ENCODE assay signal across 22 cellular contexts in genomic region chr9:37040508-37041127, GRCh38. TPM values are rescaled to one million over a fixed set of nuclear protein-coding genes. Genes with fewer than 3 reads are reported as not detected.
DNase-seq lines count a peak whose midpoint lies in the region; FAIRE-seq and TF ChIP-seq lines count a peak whose summit lies in the region.
"Had no signal": no experiment of that assay in that cellular context is flagged by ENCODE, and none has a peak within 500 bp of the region (broad histone marks: within the 10 kb centered on the region; RNA-seq: fewer than 3 reads in every experiment).

No MANE protein-coding gene starts in this region.

- no peak for TF ChIP-seq POLR2A in H1 (IDR thresholded peaks at IDR 0.05; ENCODE audit: control extremely low read depth in 1 of 2, low read depth in 2 of 2, low read length in 2 of 2)
- no peak for TF ChIP-seq POLR2A in ovary (IDR thresholded peaks at IDR 0.05)

- no peaks in the 10 kb centered on the region for H3K79me1 ChIP-seq in H1 (ENCODE audit: low read depth, low read length)
- no peaks in the 10 kb centered on the region for H3K79me1 ChIP-seq in neuronal stem cell (ENCODE audit: low read depth, low read length)

- no peaks in the 10 kb centered on the region for H3K79me2 ChIP-seq in Loucy (ENCODE audit: insufficient read depth, low read length)
- no peaks in the 10 kb centered on the region for H3K79me2 ChIP-seq in H1 (ENCODE audit: control insufficient read depth in 1 of 2, insufficient read depth in 2 of 2, low read length in 2 of 2)
- H3K79me2 ChIP-seq in PC-9 (ENCODE audit: low read depth): no peaks in the 10 kb centered on the region

- no peak overlapping the region for H4K5ac ChIP-seq in H1 (ENCODE audit: insufficient read length, low read depth, low read length)

- intact Hi-C loops in ovary (cut with DNase I) (no loop called here), left ventricle myocardium inferior (cut with micrococcal nuclease) (no loop called here), PC-9 (cut with micrococcal nuclease; ENCODE audit: unreplicated experiment) (no loop called here)

- no peak overlapping the region for H3K14ac ChIP-seq in H1 (ENCODE audit: insufficient read length)
- H3K14ac ChIP-seq in neuronal stem cell (ENCODE audit: low read length): no peak overlapping the region

- H3K4me1 ChIP-seq in Loucy (ENCODE audit: insufficient read depth, low read length, poor library complexity, severe bottlenecking): peaks cover 28% of the 10 kb centered on the region
- H3K4me1 ChIP-seq in H1 (replicated peaks in 1 of 4; ENCODE audit: control insufficient read depth in 3 of 4, insufficient read depth in 4 of 4, low read length in 3 of 4): peaks cover 9 to 16% (median 11%) of the 10 kb centered on the region in 4 experiments; a peak in 6 of 7 replicates
- peaks cover 11 to 17% of the 10 kb centered on the region in 2 donors for H3K4me1 ChIP-seq in neuronal stem cell (ENCODE audit: control insufficient read depth in 2 of 2, insufficient read depth in 1 of 2, low read depth in 1 of 2, low read length in 2 of 2)
- H3K4me1 ChIP-seq in ovary (ENCODE audit: insufficient read depth): peaks cover 9% of the 10 kb centered on the region
- peaks cover 27% of the 10 kb centered on the region for H3K4me1 ChIP-seq in left ventricle myocardium inferior
- H3K4me1 ChIP-seq in PC-9 (replicated peaks; ENCODE audit: insufficient read depth): no peaks in the 10 kb centered on the region

- H3K4me3 ChIP-seq in Loucy (ENCODE audit: low read length, poor library complexity, severe bottlenecking) (peak overlapping the region; percentile 29), H1 (ENCODE audit: extremely low read depth in 1 of 4, insufficient read depth in 2 of 4, low read depth in 3 of 4, low read length in 4 of 4) (no peak overlapping the region), neuronal stem cell (ENCODE audit: low read length in 2 of 2) (no peak overlapping the region), ovary (no peak overlapping the region), left ventricle myocardium inferior (no peak overlapping the region), PC-9 (no peak overlapping the region)
- H3K4me3 ChIP-seq: A549, GM12878, Peyer's patch, SJSA1 had no signal

- peaks cover 21% of the 10 kb centered on the region for H3K23me2 ChIP-seq in H1 (ENCODE audit: low read depth, low read length)

- no peak overlapping the region for H4K91ac ChIP-seq in H1 (replicated peaks; ENCODE audit: insufficient read length, low read length)
- H4K91ac ChIP-seq in neuronal stem cell (ENCODE audit: low read depth, low read length, poor library complexity): no peak overlapping the region

- no peak overlapping the region for H3K56ac ChIP-seq in H1 (replicated peaks; ENCODE audit: insufficient read length, low read depth, low read length)

- H3K23ac ChIP-seq in H1 (ENCODE audit: insufficient read length) (no peak overlapping the region), neuronal stem cell (ENCODE audit: low read depth, low read length, poor library complexity) (no peak overlapping the region)

- no peak overlapping the region for H3K18ac ChIP-seq in H1 (ENCODE audit: extremely low read depth, low read length)
- no peak overlapping the region for H3K18ac ChIP-seq in neuronal stem cell (ENCODE audit: low read length)

- TF ChIP-seq EP300 in H1 (IDR thresholded peaks at IDR 0.05; ENCODE audit: borderline replicate concordance in 1 of 2, low read depth in 2 of 2, low read length in 2 of 2) (no peak), ovary (IDR thresholded peaks at IDR 0.05) (no peak)

- H4K8ac ChIP-seq in H1 (ENCODE audit: extremely low read depth, insufficient read depth, low read length) (no peak overlapping the region), neuronal stem cell (ENCODE audit: low read depth, low read length) (no peak overlapping the region)

- H2BK20ac ChIP-seq in H1 (ENCODE audit: low read length): no peak overlapping the region; the same call in 1 of the 2 replicates

- H3K4ac ChIP-seq in H1 (replicated peaks; ENCODE audit: insufficient read length, low read depth, low read length) (no peak overlapping the region), neuronal stem cell (ENCODE audit: low read length) (no peak overlapping the region)

- no peak overlapping the region; the same call in 1 of the 2 replicates for H2BK15ac ChIP-seq in H1 (ENCODE audit: low read length)
- H2BK15ac ChIP-seq in neuronal stem cell (ENCODE audit: low read length): no peak overlapping the region

- H2BK12ac ChIP-seq in H1 (ENCODE audit: low read depth, low read length) (no peak overlapping the region; the same call in 1 of the 2 replicates), neuronal stem cell (ENCODE audit: low read length) (no peak overlapping the region)

- TF ChIP-seq RAD21 in H1 (IDR thresholded peaks at IDR 0.05 in 1 of 2, conservative IDR thresholded peaks at IDR 0.05 in 1 of 2; ENCODE audit: low read depth in 2 of 2, low read length in 2 of 2): no peak

- H2BK120ac ChIP-seq in H1 (replicated peaks; ENCODE audit: low read depth, low read length) (no peak overlapping the region), neuronal stem cell (ENCODE audit: low read depth, low read length) (no peak overlapping the region)

- no peak; the same call in 1 of the 2 replicates for TF ChIP-seq CTCF in Loucy (conservative IDR thresholded peaks at IDR 0.05; ENCODE audit: low read length)
- TF ChIP-seq CTCF in H1 (IDR thresholded peaks at IDR 0.05; ENCODE audit: control extremely low read depth in 1 of 3, insufficient read depth in 1 of 3, low read depth in 1 of 3, low read length in 3 of 3): peak in 1 of 3 experiments; percentile 18; a peak in 1 of 4 replicates
- TF ChIP-seq CTCF in ovary (IDR thresholded peaks at IDR 0.05): no peak
- no peak for TF ChIP-seq CTCF in left ventricle myocardium inferior (IDR thresholded peaks at IDR 0.05; ENCODE audit: borderline replicate concordance)
- TF ChIP-seq CTCF in PC-9 (conservative IDR thresholded peaks at IDR 0.05): no peak

- H3K27ac ChIP-seq in H1 (ENCODE audit: low read depth, low read length) (no peak overlapping the region), neuronal stem cell (replicated peaks; ENCODE audit: low read length) (no peak overlapping the region), ovary (no peak overlapping the region), left ventricle myocardium inferior (replicated peaks) (no peak overlapping the region), PC-9 (no peak overlapping the region)
- H3K27ac ChIP-seq: A549, C4-2B, Peyer's patch, SJSA1 had no signal

- H3K9ac ChIP-seq in Loucy (ENCODE audit: low read depth, low read length, poor library complexity, severe bottlenecking): no peak overlapping the region
- no peak overlapping the region for H3K9ac ChIP-seq in H1 (replicated peaks in 1 of 4; ENCODE audit: extremely low read depth in 1 of 4, low read depth in 3 of 4, low read length in 3 of 4)
- H3K9ac ChIP-seq in neuronal stem cell (ENCODE audit: low read depth, low read length, poor library complexity): no peak overlapping the region

- H3K9me3 ChIP-seq in Loucy (ENCODE audit: insufficient read depth, low read depth, low read length) (no peaks in the 10 kb centered on the region), H1 (ENCODE audit: insufficient read depth in 2 of 2, low read depth in 1 of 2, low read length in 1 of 2) (no peaks in the 10 kb centered on the region), neuronal stem cell (replicated peaks in 1 of 2; ENCODE audit: control insufficient read depth in 2 of 2, insufficient read depth in 1 of 2, low read depth in 1 of 2, low read length in 2 of 2) (peaks cover 0 to 5% of the 10 kb centered on the region in 2 donors), ovary (no peaks in the 10 kb centered on the region), left ventricle myocardium inferior (replicated peaks) (no peaks in the 10 kb centered on the region), PC-9 (ENCODE audit: insufficient read depth, low read depth) (no peaks in the 10 kb centered on the region)
- H3K9me3 ChIP-seq: A549, Peyer's patch had no signal

- H3F3A ChIP-seq in Loucy (ENCODE audit: low read depth): no peaks in the 10 kb centered on the region
- no peaks in the 10 kb centered on the region for H3F3A ChIP-seq in PC-9 (ENCODE audit: insufficient read depth, low read depth)

- peak; percentile 34 for DNase-seq in ELF-1 (ENCODE audit: low read depth, low spot score)
- DNase-seq in H1 (ENCODE audit: low read depth in 1 of 2, low spot score in 2 of 2): no peak
- no peak for DNase-seq in neuronal stem cell (ENCODE audit: low spot score)
- no peak for DNase-seq in ovary
- no peak for DNase-seq in DMS 273 (lab: John Stamatoyannopoulos, UW; ENCODE audit: unreplicated experiment)
- DNase-seq in left ventricle myocardium inferior: no peak
- no peak for DNase-seq in PC-9
- DNase-seq: COR-L47, GOT3, KG1, MV-4-11, NCI-H1417 treated with DMSO at 0.1 percent for 48 hours, NCI-H187 treated with DMSO at 0.1 percent for 48 hours, NCI-H226, Peyer's patch, SW 1271 had no signal

- H2AK5ac ChIP-seq in H1 (ENCODE audit: low read depth, low read length) (no peak overlapping the region), neuronal stem cell (ENCODE audit: low read depth, low read length) (no peak overlapping the region)

- POLR2A ChIA-PET in H1 (lab: Charles Lee; ENCODE audit: partially characterized antibody): no interaction called here
- POLR2A ChIA-PET in PC-9 (lab: Charles Lee; ENCODE audit: unreplicated experiment): no interaction called here

- H2BK5ac ChIP-seq in H1 (ENCODE audit: low read depth, low read length) (no peak overlapping the region), neuronal stem cell (ENCODE audit: low read length) (no peak overlapping the region)

- H4K20me1 ChIP-seq in Loucy (ENCODE audit: insufficient read depth, low read length, poor library complexity, severe bottlenecking): no peaks in the 10 kb centered on the region
- H4K20me1 ChIP-seq in H1 (replicated peaks in 1 of 2; ENCODE audit: control insufficient read depth in 1 of 2, insufficient read depth in 2 of 2, low read length in 2 of 2): peaks cover 0 to 1% of the 10 kb centered on the region in 2 experiments
- H4K20me1 ChIP-seq in PC-9 (ENCODE audit: insufficient read depth): no peaks in the 10 kb centered on the region

- no peak for FAIRE-seq in H1 (lab: Jason Lieb, UNC)
- FAIRE-seq: A549, GM12878, GM19239 had no signal

- peak overlapping the region; percentile 53 for H2AFZ ChIP-seq in Loucy (ENCODE audit: low read length)
- H2AFZ ChIP-seq in H1 (ENCODE audit: low read length): no peak overlapping the region
- H2AFZ ChIP-seq in neuronal stem cell (ENCODE audit: low read length): peak overlapping the region; percentile 14
- no peak overlapping the region for H2AFZ ChIP-seq in PC-9

- peak overlapping the region; percentile 52 for H3K4me2 ChIP-seq in Loucy (ENCODE audit: low read depth, low read length, poor library complexity, severe bottlenecking)
- H3K4me2 ChIP-seq in H1 (ENCODE audit: insufficient read depth in 1 of 2, low read depth in 2 of 2, low read length in 2 of 2): no peak overlapping the region
- no peak overlapping the region for H3K4me2 ChIP-seq in neuronal stem cell (ENCODE audit: insufficient read depth, low read length, poor library complexity, severe bottlenecking)
- no peak overlapping the region for H3K4me2 ChIP-seq in PC-9
- H3K4me2 ChIP-seq: A549 had no signal

- H3K9me2 ChIP-seq in Loucy (replicated peaks; ENCODE audit: low read depth, low read length) (no peaks in the 10 kb centered on the region), PC-9 (ENCODE audit: insufficient read depth) (no peaks in the 10 kb centered on the region)

- no TSS peak for BruUV-seq in PC-9 (replicated peaks; lab: Mats Ljungman, UMichigan)

- CTCF ChIA-PET in H1 (lab: Charles Lee; ENCODE audit: partially characterized antibody): interaction anchor here (0.7 to 1.1 kb wide), 3 partner anchors 20 to 177 kb away, joined by 3 to 4 read pairs (median 3); no protein-coding TSS in a partner anchor
- CTCF ChIA-PET in PC-9 (lab: Charles Lee): no interaction called here

- WGBS in H1 (ENCODE audit: extremely low coverage in 1 of 2, insufficient coverage in 1 of 2, insufficient read length in 1 of 2, insufficient replicate concordance in 2 of 2, low coverage in 1 of 2, low lambda C conversion rate in 2 of 2, missing lambda C conversion rate in 1 of 2), 2 experiments: 57% methylated on average over 8 of the region's 8 CpGs; no CpG with 5 or more reads in 1 of the 2 experiments
- no CpG with 5 or more reads among the region's 8 CpGs for WGBS in neuronal stem cell (ENCODE audit: extremely low coverage in 2 of 2, insufficient read length in 2 of 2, insufficient replicate concordance in 1 of 2), 2 donors
- 62 to 67% (median 66%) methylated on average over 8 of the region's 8 CpGs for WGBS in ovary, 3 donors

- H3K36me3 ChIP-seq in Loucy (ENCODE audit: insufficient read depth, low read length) (no peaks in the 10 kb centered on the region), H1 (ENCODE audit: control insufficient read depth in 2 of 4, insufficient read depth in 4 of 4, low read length in 3 of 4) (no peaks in the 10 kb centered on the region), neuronal stem cell (replicated peaks in 1 of 2; ENCODE audit: control insufficient read depth in 2 of 2, insufficient read depth in 2 of 2, low read length in 2 of 2) (no peaks in the 10 kb centered on the region), ovary (no peaks in the 10 kb centered on the region), left ventricle myocardium inferior (no peaks in the 10 kb centered on the region), PC-9 (ENCODE audit: low read depth) (no peaks in the 10 kb centered on the region)
- H3K36me3 ChIP-seq: Peyer's patch, SJSA1 had no signal

- H3K27me3 ChIP-seq in Loucy (ENCODE audit: insufficient read depth, low read length, poor library complexity, severe bottlenecking) (no peaks in the 10 kb centered on the region), H1 (replicated peaks in 1 of 4; ENCODE audit: control insufficient read depth in 3 of 4, extremely low read depth in 1 of 4, insufficient read depth in 3 of 4, low read length in 3 of 4) (peaks cover 31 to 45% (median 44%) of the 10 kb centered on the region in 4 experiments), neuronal stem cell (ENCODE audit: control insufficient read depth in 3 of 3, insufficient read depth in 3 of 3, low read depth in 1 of 3, low read length in 3 of 3) (peaks cover 0 to 48% (median 14%) of the 10 kb centered on the region in 3 experiments), ovary (no peaks in the 10 kb centered on the region), left ventricle myocardium inferior (ENCODE audit: low read depth) (peaks cover 100% of the 10 kb centered on the region), PC-9 (ENCODE audit: insufficient read depth, low read depth) (peaks cover 18% of the 10 kb centered on the region)

RNA-seq across cellular contexts. Expression of gene PAX5, which starts 6.5 kb away (rescaled TPM):
- 0.13 and 0.43 TPM in 2 replicates for total RNA-seq in H1 (2021; fragmentation: NEBNext Ultra II Directional; extraction: Animal tissue kit (Norgen Biotek cat#: 25700))
- polyA plus RNA-seq in H1 (2011; rRNA removed): 0.29 and 0.44 TPM in 2 replicates
- polyA plus RNA-seq in H1 (2011; cell fraction: cytosol; rRNA removed): 0.09 TPM
- polyA plus RNA-seq in H1 (2011; cell fraction: nucleus; rRNA removed): 0.14 TPM
- 0.14 to 0.19 TPM (median 0.18 TPM) in 4 replicates for polyA plus RNA-seq in H1 (2012, experiment 1 of 2)
- 0.07 TPM for polyA plus RNA-seq in H1 (2012, experiment 2 of 2)
- 0.14 TPM for polyA plus RNA-seq in H1 (2013, experiment 1 of 2)
- polyA plus RNA-seq in H1 (2013, experiment 2 of 2): 0.18 TPM
- polyA minus RNA-seq in H1 (2011; rRNA and poly(A)+ RNA removed): 0.09 and 0.27 TPM in 2 replicates
- polyA minus RNA-seq in H1 (2011; cell fraction: cytosol; rRNA and poly(A)+ RNA removed): not detected
- polyA minus RNA-seq in H1 (2011; cell fraction: nucleus; rRNA and poly(A)+ RNA removed): 0.90 TPM
- not detected for polyA plus RNA-seq in neuronal stem cell (2013, experiment 1 of 2)
- under 0.01 TPM for polyA plus RNA-seq in neuronal stem cell (2013, experiment 2 of 2)
- total RNA-seq in ovary: under 1 TPM in 2 of 7 donors, not detected in 5; 0.05 to 0.28 TPM
- under 1 TPM in 1 of 2 donors, not detected in 1; 0.02 TPM for polyA plus RNA-seq in ovary
- total RNA-seq in left ventricle myocardium inferior: not detected
- not detected in 2 replicates for total RNA-seq in PC-9 (2021)
- total RNA-seq: SJSA1 had no signal
- polyA plus RNA-seq: A549 had no signal

Comparison
In these comparisons a context has a peak if more than half of its experiments do, and no peak if none do; other contexts are left out.
1. H2AFZ ChIP-seq: peak in Loucy (single experiment) and neuronal stem cell (single experiment); none in H1 (single experiment) and PC-9 (single experiment).